In the genomic region with DNA sequence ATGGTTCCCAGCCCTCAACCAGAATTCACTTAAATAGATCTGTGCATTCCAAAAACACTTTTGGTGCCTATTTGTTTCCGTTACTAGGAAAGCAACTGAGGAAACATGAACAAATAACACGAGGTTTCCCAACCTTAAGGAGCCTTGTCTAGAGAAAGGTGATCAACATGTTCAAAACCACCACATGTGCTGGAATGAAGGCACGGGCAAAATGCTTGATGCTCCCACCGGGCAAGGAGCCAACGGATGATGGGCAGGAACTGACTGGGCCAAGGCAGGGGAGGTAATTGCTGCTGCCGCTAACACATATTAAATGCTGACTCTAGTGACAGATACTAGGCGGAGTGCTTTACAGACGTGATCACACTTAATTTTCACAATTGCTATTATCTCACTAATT, we compare ENCODE assay signal across 33 cellular contexts. TPM values are rescaled to one million over a fixed set of nuclear protein-coding genes. Genes with fewer than 3 reads are reported as not detected.
DNase-seq lines count a peak whose midpoint lies in the region; FAIRE-seq and TF ChIP-seq lines count a peak whose summit lies in the region.
"Had no signal": no experiment of that assay in that cellular context is flagged by ENCODE, and none has a peak within 500 bp of the region (broad histone marks: within the 10 kb centered on the region; RNA-seq: fewer than 3 reads in every experiment).

No MANE protein-coding gene starts in this region.

- no peaks in the 10 kb centered on the region for H3K4me1 ChIP-seq in trophoblast cell (ENCODE audit: control insufficient read depth in 1 of 2, insufficient read depth in 2 of 2, low read length in 2 of 2)
- H3K4me1 ChIP-seq: Peyer's patch had no signal

- no peaks in the 10 kb centered on the region for H3K27me3 ChIP-seq in trophoblast cell (ENCODE audit: insufficient read depth, low read length)
- H3K27me3 ChIP-seq: cardiac muscle cell, MG63, pancreas, Peyer's patch had no signal

- no peak overlapping the region for H3K4me3 Mint-ChIP-seq in immature natural killer cell
- H3K4me3 Mint-ChIP-seq: activated CD4-positive, alpha-beta memory T cell treated with anti-CD3 and anti-CD28 coated beads for 36 hours; activated naive CD8-positive, alpha-beta T cell treated with anti-CD3 and anti-CD28 coated beads, Interleukin-2, amount 50 U/mL, for 24 hours; nephron; stimulated activated naive CD8-positive, alpha-beta T cell treated with anti-CD3 and anti-CD28 coated beads, Interleukin-15, Interleukin-2, amounts not matched to agents 100 ng/mL and 50 ng/mL, for 24 hours had no signal

- H3K9ac ChIP-seq in trophoblast cell (ENCODE audit: low read length), result no peak overlapping the region
- H3K9ac ChIP-seq: KMS-11 had no signal

- no peak overlapping the region for H2BK120ac ChIP-seq in trophoblast cell (ENCODE audit: insufficient read depth, low read length, poor library complexity)

- no peak overlapping the region for H3K27ac ChIP-seq in trophoblast cell (ENCODE audit: low read depth, low read length)
- H3K27ac ChIP-seq: cardiac muscle cell, coronary artery, epithelial cell of prostate, KMS-11, pancreas, Peyer's patch had no signal

- no peak overlapping the region for H4K12ac ChIP-seq in trophoblast cell (ENCODE audit: low read depth, low read length)

- TF ChIP-seq CTCF in D721Med (IDR thresholded peaks at IDR 0.05; ENCODE audit: insufficient read depth, missing control alignments), result no peak

- H3K79me2 ChIP-seq in trophoblast cell (ENCODE audit: control insufficient read depth, insufficient read depth, low read length, poor library complexity), result no peaks in the 10 kb centered on the region

- H3K27ac Mint-ChIP-seq in immature natural killer cell, result no peak overlapping the region
- H3K27ac Mint-ChIP-seq: activated CD4-positive, alpha-beta memory T cell treated with anti-CD3 and anti-CD28 coated beads for 36 hours; activated naive CD8-positive, alpha-beta T cell treated with anti-CD3 and anti-CD28 coated beads, Interleukin-2, amount 50 U/mL, for 24 hours; nephron; stimulated activated naive CD8-positive, alpha-beta T cell treated with anti-CD3 and anti-CD28 coated beads, Interleukin-15, Interleukin-2, amounts not matched to agents 100 ng/mL and 50 ng/mL, for 24 hours had no signal

- no peak overlapping the region for H2BK5ac ChIP-seq in trophoblast cell (ENCODE audit: low read depth, low read length, poor library complexity)

- no peak overlapping the region for H3K18ac ChIP-seq in trophoblast cell (ENCODE audit: low read length)

- H3K4me2 ChIP-seq in trophoblast cell (ENCODE audit: low read length), result no peak overlapping the region
- H3K4me2 ChIP-seq: KMS-11, smooth muscle cell had no signal

- no peak overlapping the region for H4K91ac ChIP-seq in trophoblast cell (ENCODE audit: low read depth, low read length)

- H3K27me3 Mint-ChIP-seq in immature natural killer cell (ENCODE audit: low read depth in 3 of 3), result peaks cover 0 to 18% (median 2%) of the 10 kb centered on the region in 3 donors

- no peak for FAIRE-seq in D721Med (lab: Jason Lieb, UNC)
- FAIRE-seq: astrocyte, GM12892, H54, pancreas, urothelium cell line had no signal

- H3K36me3 Mint-ChIP-seq in immature natural killer cell, result peaks cover 0 to 4% (median 0%) of the 10 kb centered on the region in 3 donors
- H3K36me3 Mint-ChIP-seq: activated CD4-positive, alpha-beta memory T cell treated with anti-CD3 and anti-CD28 coated beads for 36 hours had no signal

- H2AFZ ChIP-seq in trophoblast cell (ENCODE audit: insufficient read depth, low read length, poor library complexity), result no peak overlapping the region

- H3K36me3 ChIP-seq in trophoblast cell (ENCODE audit: control insufficient read depth in 1 of 2, insufficient read depth in 2 of 2, low read length in 2 of 2), result no peaks in the 10 kb centered on the region
- H3K36me3 ChIP-seq: cardiac muscle cell, MG63, pancreas, Peyer's patch, thoracic aorta had no signal

- H3K9me3 ChIP-seq in trophoblast cell (ENCODE audit: insufficient read depth, low read depth, low read length), result no peaks in the 10 kb centered on the region
- H3K9me3 ChIP-seq: MG63, pancreas, Peyer's patch, thoracic aorta had no signal

- H3K9me3 Mint-ChIP-seq in immature natural killer cell, result no peaks in the 10 kb centered on the region
- H3K9me3 Mint-ChIP-seq: activated CD4-positive, alpha-beta memory T cell treated with anti-CD3 and anti-CD28 coated beads for 36 hours; activated naive CD8-positive, alpha-beta T cell treated with anti-CD3 and anti-CD28 coated beads, Interleukin-2, amount 50 U/mL, for 24 hours; nephron; stimulated activated naive CD8-positive, alpha-beta T cell treated with anti-CD3 and anti-CD28 coated beads, Interleukin-15, Interleukin-2, amounts not matched to agents 100 ng/mL and 50 ng/mL, for 24 hours had no signal

- DNase-seq in NCI-H2171 (lab: John Stamatoyannopoulos, UW), result peak; percentile 2
- DNase-seq in NCI-H2171 treated with DMSO at 0.1 percent for 48 hours (lab: John Stamatoyannopoulos, UW), result no peak
- peak; percentile 25 for DNase-seq in NCI-H1694 treated with DMSO at 0.1 percent for 48 hours (lab: John Stamatoyannopoulos, UW)
- DNase-seq in trophoblast cell, result peak; percentile 59 to 80
- no peak for DNase-seq in immature natural killer cell
- no peak for DNase-seq in activated CD8-positive, alpha-beta memory T cell treated with anti-CD3 and anti-CD28 coated beads for 24 hours
- no peak for DNase-seq in D721Med (ENCODE audit: insufficient read length, low spot score)
- DNase-seq: activated CD4-positive, alpha-beta memory T cell treated with anti-CD3 and anti-CD28 coated beads for 36 hours; activated CD8-positive, alpha-beta memory T cell treated with anti-CD3 and anti-CD28 coated beads, Interleukin-2, amount 50 U/mL, for 4 hours; activated naive CD4-positive, alpha-beta T cell; activated naive CD8-positive, alpha-beta T cell treated with anti-CD3 and anti-CD28 coated beads, Interleukin-2, amount 50 U/mL, for 24 hours; effector memory CD4-positive, alpha-beta T cell; hypothalamus; left colon; MG63; NCI-H2029 treated with DMSO at 0.1 percent for 48 hours; pancreas; Peyer's patch; retina; SIG-M5 had no signal

- no peak overlapping the region for H4K8ac ChIP-seq in trophoblast cell (ENCODE audit: low read depth, low read length)

- H2BK12ac ChIP-seq in trophoblast cell (ENCODE audit: low read length), result no peak overlapping the region

- no peak overlapping the region for H3K4me3 ChIP-seq in trophoblast cell (ENCODE audit: low read depth, low read length)
- H3K4me3 ChIP-seq: cardiac muscle cell, coronary artery, MG63, pancreas, Peyer's patch, smooth muscle cell, thoracic aorta had no signal

- no peak overlapping the region for H3K23ac ChIP-seq in trophoblast cell (ENCODE audit: low read length)

- H2AK5ac ChIP-seq in trophoblast cell (ENCODE audit: low read length), result no peak overlapping the region

- WGBS in trophoblast cell (ENCODE audit: extremely low coverage, insufficient coverage, insufficient read length), result no CpG with 5 or more reads among the region's 8 CpGs

- H3K79me1 ChIP-seq in trophoblast cell (ENCODE audit: low read length), result no peaks in the 10 kb centered on the region

- H3K4me1 Mint-ChIP-seq in immature natural killer cell, result peaks cover 3 to 9% of the 10 kb centered on the region in 2 donors
- H3K4me1 Mint-ChIP-seq: activated naive CD8-positive, alpha-beta T cell treated with anti-CD3 and anti-CD28 coated beads, Interleukin-2, amount 50 U/mL, for 24 hours had no signal

- no peak overlapping the region for H3K4ac ChIP-seq in trophoblast cell (ENCODE audit: low read depth, low read length)

- H3K14ac ChIP-seq in trophoblast cell (ENCODE audit: low read length), result no peak overlapping the region

TF ChIP-seq in PFSK-1, 5 proteins besides CTCF, POLR2A, EP300 and RAD21:
- TF ChIP-seq FOXP2 (optimal IDR thresholded peaks at IDR 0.05; ENCODE audit: borderline replicate concordance, extremely low read depth, extremely low read length, insufficient read depth) (peak; percentile 32), SIN3A (IDR thresholded peaks at IDR 0.05; ENCODE audit: borderline replicate concordance, insufficient read depth, low read length) (no peak), TAF1 (IDR thresholded peaks at IDR 0.05; ENCODE audit: borderline replicate concordance, insufficient read depth, low read length) (no peak)

RNA-seq across cellular contexts. Expression of a gene that starts 2.5 kb away (rescaled TPM):
- polyA plus RNA-seq in PFSK-1 (2012; ENCODE audit: insufficient read length, low read depth), result not detected
- 0.27 and 0.28 TPM in 2 replicates for polyA plus RNA-seq in trophoblast cell (2013)
- polyA plus RNA-seq in immature natural killer cell, result under 1 TPM in 2 of 3 donors, not detected in 1; 0.09 to 0.17 TPM

RNA-seq across cellular contexts. Expression of a gene that starts 17.0 kb away (rescaled TPM):
- polyA plus RNA-seq in PFSK-1 (2012; ENCODE audit: insufficient read length, low read depth), result 72.0 TPM
- polyA plus RNA-seq in trophoblast cell (2013), result 27.7 and 28.1 TPM in 2 replicates
- polyA plus RNA-seq in immature natural killer cell, result 10 to 100 TPM; 25.5 to 43.3 (median 26.4) TPM

Comparison
In these comparisons a context has a peak if more than half of its experiments do, and no peak if none do; other contexts are left out.
1. DNase-seq: peak in NCI-H2171 (single experiment), NCI-H1694 treated with DMSO at 0.1 percent for 48 hours (single experiment) and trophoblast cell (2 of 2); none in NCI-H2171 treated with DMSO at 0.1 percent for 48 hours (single experiment), immature natural killer cell (0 of 3), activated CD8-positive, alpha-beta memory T cell treated with anti-CD3 and anti-CD28 coated beads for 24 hours (single experiment) and D721Med (single experiment).